ENCODE assay signal across 8 cellular contexts in genomic region chr15:41603941-41604660, GRCh38.
DNase-seq lines count a peak whose midpoint lies in the region; ATAC-seq and TF ChIP-seq lines count a peak whose summit lies in the region.

No MANE protein-coding gene starts in this region.

- peak overlapping the region; percentile 36 for H3K27ac ChIP-seq in caudate nucleus (ENCODE audit: low read depth, low read length)

- TF ChIP-seq CTCF in WI38 (IDR thresholded peaks at IDR 0.05; ENCODE audit: low read depth, low read length), result peak; percentile 80

- peak; percentile 65 to 82 for DNase-seq in NCI-H524 (lab: John Stamatoyannopoulos, UW)
- DNase-seq in NCI-H524 treated with DMSO at 0.1 percent for 48 hours (lab: John Stamatoyannopoulos, UW), result no peak
- peak; percentile 17 for DNase-seq in NCI-H2107 (lab: John Stamatoyannopoulos, UW)
- peak in 57 of 61 donors; percentile 11 to 90 (median 59) for DNase-seq in caudate nucleus (lab: John Stamatoyannopoulos, UW)
- DNase-seq in islet precursor cell, result peak; percentile 81
- peak in 2 of 3 donors; percentile 40 to 42 for DNase-seq in stimulated activated CD4-positive, alpha-beta T cell treated with anti-CD3 and anti-CD28 coated beads, Interleukin-12 subunit alpha, Interleukin-12 subunit beta, amount 100 ng/mL, for 48 hours (ENCODE audit: low read depth in 2 of 3, low spot score in 1 of 3)

- no peak for ATAC-seq in HG03460 (IDR thresholded peaks at IDR 0.05; ENCODE audit: unreplicated experiment)

- peak overlapping the region; percentile 51 for H3K4me3 ChIP-seq in WI38 (ENCODE audit: low read depth, low read length)
